ENCODE assay signal across 9 cellular contexts in genomic region chr12:6343518-6343917, GRCh38. TPM values are rescaled to one million over a fixed set of nuclear protein-coding genes. Genes with fewer than 3 reads are reported as not detected.
A peak's percentile ranks its signal among the peaks of the same experiment; 100 is the strongest.
DNase-seq lines count a peak whose midpoint lies in the region; ATAC-seq and TF ChIP-seq lines count a peak whose summit lies in the region.
"Had no signal": no experiment of that assay in that cellular context is flagged by ENCODE, and none has a peak within 500 bp of the region (broad histone marks: within the 10 kb centered on the region; RNA-seq: fewer than 3 reads in every experiment).

No MANE protein-coding gene starts in this region.

- H3K9me3 Mint-ChIP-seq in WTC11, result no peaks in the 10 kb centered on the region

- H2BK5ac ChIP-seq in IMR-90 (ENCODE audit: low read depth, low read length, poor library complexity, severe bottlenecking), result peak overlapping the region; percentile 18

- no peak for ATAC-seq in IMR-90 (ENCODE audit: low read depth)
- ATAC-seq in WTC11, result peak; percentile 3; the same call in 1 of the 2 replicates
- ATAC-seq in lower lobe of right lung, result no peak

- H3K79me1 ChIP-seq in IMR-90 (ENCODE audit: low read depth in 1 of 2, low read length in 2 of 2), result peaks cover 6 to 47% of the 10 kb centered on the region in 2 experiments; a peak in 2 of 4 replicates

- H3K27me3 Mint-ChIP-seq in WTC11 (ENCODE audit: low read depth), result no peaks in the 10 kb centered on the region

- peaks cover 38% of the 10 kb centered on the region for H3K9me1 ChIP-seq in IMR-90 (ENCODE audit: insufficient read depth, low read length)

- peak overlapping the region; percentile 90 for H2BK120ac ChIP-seq in IMR-90 (ENCODE audit: low read depth, low read length)

- H3K4me3 ChIP-seq in IMR-90 (ENCODE audit: insufficient read depth, low read depth, low read length) (no peak overlapping the region), lower lobe of right lung (no peak overlapping the region), subcutaneous abdominal adipose tissue (ENCODE audit: low read depth in 1 of 5, low read length in 5 of 5) (no peak overlapping the region)

- H2BK20ac ChIP-seq in IMR-90 (ENCODE audit: low read depth, low read length), result peak overlapping the region; percentile 84

- DNase-seq in IMR-90 (no peak), WTC11 (ENCODE audit: low spot score) (no peak), lower lobe of right lung (no peak), T-helper 9 cell (no peak), retina (no peak), middle frontal gyrus (ENCODE audit: extremely low spot score, low spot score) (no peak)
- DNase-seq: NCI-H345 had no signal

- H3K4me2 ChIP-seq in IMR-90 (ENCODE audit: low read depth, low read length), result no peak overlapping the region

- H2AFZ ChIP-seq in IMR-90 (replicated peaks; ENCODE audit: low read length, poor library complexity), result peak overlapping the region; percentile 78

- H3K4me3 Mint-ChIP-seq in WTC11, result no peak overlapping the region

- peak overlapping the region; percentile 62; the same call in 1 of the 2 replicates for H4K5ac ChIP-seq in IMR-90 (ENCODE audit: low read depth, low read length)

- H3K9ac ChIP-seq in IMR-90 (ENCODE audit: low read depth, low read length) (no peak overlapping the region), subcutaneous abdominal adipose tissue (ENCODE audit: low read length in 5 of 5) (peak overlapping the region in 2 of 5 donors; percentile 19 to 49)

- peak overlapping the region; percentile 62 for H3K23ac ChIP-seq in IMR-90 (ENCODE audit: low read depth, low read length)

- BruUV-seq in IMR-90 (replicated peaks; lab: Mats Ljungman, UMichigan), result no TSS peak

- H4K20me1 ChIP-seq in IMR-90 (ENCODE audit: insufficient read depth, low read length), result peaks cover 26% of the 10 kb centered on the region

- POLR2A ChIA-PET in IMR-90 (lab: Charles Lee; ENCODE audit: unreplicated experiment) (no interaction called here), WTC11 (lab: Charles Lee) (interaction anchor here (0.7 to 1.2 kb wide), 5 partner anchors 9 to 127 kb away, joined by 3 to 6 read pairs (median 4); partner anchors contain the start of gene VAMP1)

- peak overlapping the region; percentile 63 for H2AK9ac ChIP-seq in IMR-90 (replicated peaks; ENCODE audit: low read depth, low read length, poor library complexity)

- H3K18ac ChIP-seq in IMR-90 (ENCODE audit: low read depth, low read length), result no peak overlapping the region

- H3K36me3 ChIP-seq in IMR-90 (ENCODE audit: control insufficient read depth, insufficient read depth, low read length), result peaks cover 10% of the 10 kb centered on the region; the same call in 1 of the 2 replicates
- H3K36me3 ChIP-seq in lower lobe of right lung, result peaks cover 16% of the 10 kb centered on the region
- H3K36me3 ChIP-seq in subcutaneous abdominal adipose tissue (ENCODE audit: control insufficient read depth in 5 of 5, insufficient read depth in 5 of 5, low read length in 5 of 5), result peaks cover 0 to 6% (median 0%) of the 10 kb centered on the region in 5 donors

- peak overlapping the region in 1 of 2 experiments; percentile 76; a peak in 2 of 4 replicates for H4K8ac ChIP-seq in IMR-90 (ENCODE audit: low read depth in 2 of 2, low read length in 2 of 2)

- intact Hi-C loops in IMR-90 (cut with micrococcal nuclease), result no loop called here
- intact Hi-C loops in lower lobe of right lung (cut with DNase I), result loop anchor here (5.0 kb wide), 1 partner anchor 34 kb away; the partner anchor contains the start of gene SCNN1A

- H3K27ac ChIP-seq in IMR-90 (ENCODE audit: insufficient read depth, low read length), result peak overlapping the region; percentile 20
- peak overlapping the region; percentile 97 for H3K27ac ChIP-seq in lower lobe of right lung
- H3K27ac ChIP-seq in subcutaneous abdominal adipose tissue (ENCODE audit: low read depth, low read length), result peak overlapping the region; percentile 100

- H3K4ac ChIP-seq in IMR-90 (ENCODE audit: low read depth, low read length), result peak overlapping the region; percentile 66

- H3K27ac Mint-ChIP-seq in WTC11, result peak overlapping the region; percentile 89

- TF ChIP-seq POLR2A in IMR-90 (IDR thresholded peaks at IDR 0.05; ENCODE audit: low read depth, low read length), result no peak

- dilution Hi-C loops in IMR-90 (cut with HindIII; ENCODE audit: low sequenced_read_pairs, unreplicated experiment), result no loop called here

- in situ Hi-C loops in IMR-90 (cut with MboI; ENCODE audit: low sequenced_read_pairs), result no loop called here

- H3K27me3 ChIP-seq in IMR-90 (ENCODE audit: control insufficient read depth, insufficient read depth, low read length) (no peaks in the 10 kb centered on the region), lower lobe of right lung (ENCODE audit: low read depth) (no peaks in the 10 kb centered on the region), subcutaneous abdominal adipose tissue (ENCODE audit: control insufficient read depth in 5 of 5, insufficient read depth in 4 of 5, low read length in 5 of 5) (no peaks in the 10 kb centered on the region)

- peak overlapping the region; percentile 60; the same call in 1 of the 3 replicates for H2BK15ac ChIP-seq in IMR-90 (ENCODE audit: low read depth, low read length)

- H3K4me1 ChIP-seq in IMR-90 (ENCODE audit: control insufficient read depth, insufficient read depth, low read length), result peaks cover 33% of the 10 kb centered on the region
- peaks cover 61% of the 10 kb centered on the region for H3K4me1 ChIP-seq in lower lobe of right lung
- peaks cover 27 to 81% (median 69%) of the 10 kb centered on the region in 5 donors for H3K4me1 ChIP-seq in subcutaneous abdominal adipose tissue (ENCODE audit: control insufficient read depth in 5 of 5, insufficient read depth in 5 of 5, low read length in 5 of 5)

- CTCF ChIA-PET in IMR-90 (lab: Yijun Ruan, JAX) (interaction anchor here (0.7 kb wide), 1 partner anchor 65 kb away, joined by 4 read pairs; no protein-coding TSS in a partner anchor), WTC11 (lab: Charles Lee) (interaction anchor here (1.1 to 1.7 kb wide), 5 partner anchors 12 to 194 kb away, joined by 3 to 14 read pairs (median 5); no protein-coding TSS in a partner anchor)

- peak overlapping the region; percentile 81 for H2AK5ac ChIP-seq in IMR-90 (ENCODE audit: low read depth, low read length)

- peak overlapping the region; percentile 64 for H4K91ac ChIP-seq in IMR-90 (ENCODE audit: insufficient read depth, low read depth, low read length)

- H3K14ac ChIP-seq in IMR-90 (replicated peaks; ENCODE audit: low read depth, low read length), result peak overlapping the region; percentile 22

- no CpG with 5 or more reads among the region's 5 CpGs for whole genome bisulfite sequencing in IMR-90 (ENCODE audit: extremely low coverage in 2 of 2, insufficient read length in 1 of 2), 2 experiments

- H3K9me3 ChIP-seq in IMR-90 (ENCODE audit: control insufficient read depth, insufficient read depth, low read length) (no peaks in the 10 kb centered on the region), lower lobe of right lung (no peaks in the 10 kb centered on the region), subcutaneous abdominal adipose tissue (ENCODE audit: control insufficient read depth in 5 of 5, low read length in 5 of 5) (no peaks in the 10 kb centered on the region)

- H3K56ac ChIP-seq in IMR-90 (ENCODE audit: extremely low read depth, insufficient read depth, low read length), result no peak overlapping the region

- H3K36me3 Mint-ChIP-seq in WTC11, result peaks cover 15% of the 10 kb centered on the region

- TF ChIP-seq CTCF in IMR-90 (conservative IDR thresholded peaks at IDR 0.05; ENCODE audit: low read depth, low read length) (no peak), WTC11 (IDR thresholded peaks at IDR 0.05) (no peak), lower lobe of right lung (IDR thresholded peaks at IDR 0.05) (no peak)

- H3K4me1 Mint-ChIP-seq in WTC11, result peaks cover 34% of the 10 kb centered on the region

- no peak for TF ChIP-seq RAD21 in IMR-90 (IDR thresholded peaks at IDR 0.05; ENCODE audit: low read length)

TF ChIP-seq in IMR-90, 13 proteins besides CTCF, POLR2A, EP300 and RAD21 (continues in another document):
- no peak for TF ChIP-seq BHLHE40 (IDR thresholded peaks at IDR 0.05; ENCODE audit: low read depth, low read length)
- no peak for TF ChIP-seq SMC3 (IDR thresholded peaks at IDR 0.05; ENCODE audit: low read depth, low read length)
- no peak for TF ChIP-seq RCOR1 (IDR thresholded peaks at IDR 0.05; ENCODE audit: insufficient replicate concordance, low read length)
- no peak for TF ChIP-seq MAFK (IDR thresholded peaks at IDR 0.05; ENCODE audit: low read depth, low read length)

RNA-seq across cellular contexts. Expression of gene TNFRSF1A, which starts 1.6 kb away (rescaled TPM):
- total RNA-seq in IMR-90 (2012; rRNA removed) (79.6 and 86.7 TPM in 2 replicates), WTC11 (2021) (32.3 to 44.1 TPM (median 32.4 TPM) in 3 replicates), lower lobe of right lung (165 TPM)
- polyA plus RNA-seq in IMR-90 (2012; rRNA removed), result 136 and 138 TPM in 2 replicates
- polyA plus RNA-seq in IMR-90 (2012; cell fraction: cytosol; rRNA removed), result 105 and 167 TPM in 2 replicates
- polyA plus RNA-seq in IMR-90 (2012; cell fraction: nucleus; rRNA removed; ENCODE audit: low replicate concordance), result 102 and 107 TPM in 2 replicates

RNA-seq across cellular contexts. Expression of gene SCNN1A, which starts 31.8 kb away (rescaled TPM):
- total RNA-seq in IMR-90 (2012; rRNA removed) (not detected in 2 replicates), WTC11 (2021) (97.6 to 108 TPM (median 100 TPM) in 3 replicates), lower lobe of right lung (156 TPM)
- polyA plus RNA-seq in IMR-90 (2012; rRNA removed), result 0.24 and 0.41 TPM in 2 replicates
- 0.13 and 0.16 TPM in 2 replicates for polyA plus RNA-seq in IMR-90 (2012; cell fraction: cytosol; rRNA removed)
- 0.32 and 1.2 TPM in 2 replicates for polyA plus RNA-seq in IMR-90 (2012; cell fraction: nucleus; rRNA removed; ENCODE audit: low replicate concordance)
- total RNA-seq: glomerular endothelial cell had no signal

RNA-seq across cellular contexts. Expression of gene PLEKHG6, which starts 33.0 kb away (rescaled TPM):
- total RNA-seq in IMR-90 (2012; rRNA removed), result under 0.01 TPM in 2 replicates
- 0.10 TPM in 2 replicates for polyA plus RNA-seq in IMR-90 (2012; rRNA removed)
- polyA plus RNA-seq in IMR-90 (2012; cell fraction: cytosol; rRNA removed), result 0.05 and 0.07 TPM in 2 replicates
- polyA plus RNA-seq in IMR-90 (2012; cell fraction: nucleus; rRNA removed; ENCODE audit: low replicate concordance), result 0.05 and 0.15 TPM in 2 replicates
- total RNA-seq in WTC11 (2021), result 36.8 to 46.4 TPM (median 38.4 TPM) in 3 replicates
- total RNA-seq in lower lobe of right lung, result 2.9 TPM
- total RNA-seq: glomerular endothelial cell had no signal

RNA-seq across cellular contexts. Expression of gene LTBR, which starts 40.4 kb away (rescaled TPM):
- total RNA-seq in IMR-90 (2012; rRNA removed), result 19.7 and 24.7 TPM in 2 replicates
- polyA plus RNA-seq in IMR-90 (2012; rRNA removed), result 62.5 and 66.0 TPM in 2 replicates
- polyA plus RNA-seq in IMR-90 (2012; cell fraction: cytosol; rRNA removed), result 71.8 and 82.3 TPM in 2 replicates
- 71.5 and 142 TPM in 2 replicates for polyA plus RNA-seq in IMR-90 (2012; cell fraction: nucleus; rRNA removed; ENCODE audit: low replicate concordance)
- 4.0 to 6.1 TPM (median 4.5 TPM) in 3 replicates for total RNA-seq in WTC11 (2021)
- total RNA-seq in lower lobe of right lung, result 122 TPM

Comparison
In these comparisons a context has a peak if more than half of its experiments do, and no peak if none do; other contexts are left out.
1. H3K27ac ChIP-seq: peak in every context shown above with its lines; median percentile 100 in subcutaneous abdominal adipose tissue; 97 in lower lobe of right lung; 20 in IMR-90.
2. RNA of gene SCNN1A, which starts 31.8 kb away (total RNA-seq): 156 TPM in lower lobe of right lung (single experiment) and 97.6 to 108 TPM in WTC11; not detected in IMR-90; every median in the first group is over 10 times any median in the second.